1 cellular context compared by ENCODE assay signal in genomic region chr20:50645253-50646068, GRCh38.
TF ChIP-seq lines count a peak whose summit lies in the region.

No MANE protein-coding gene starts in this region.

TF ChIP-seq in A549, 52 proteins besides CTCF, POLR2A, EP300 and RAD21 (continued from another document):
- no peak for TF ChIP-seq REST (IDR thresholded peaks at IDR 0.05)
- TF ChIP-seq USF2 (IDR thresholded peaks at IDR 0.05) = peak; percentile 85
- TF ChIP-seq MAX (IDR thresholded peaks at IDR 0.05) = peak; percentile 99
- TF ChIP-seq SMC3 (IDR thresholded peaks at IDR 0.05) = peak; percentile 27; the same call in 1 of the 3 replicates
- TF ChIP-seq CHD4 (IDR thresholded peaks at IDR 0.05; ENCODE audit: borderline replicate concordance) = no peak
- no peak for TF ChIP-seq ESRRA (IDR thresholded peaks at IDR 0.05; ENCODE audit: borderline replicate concordance, low read length)
- TF ChIP-seq HEYL (CRISPR knock-in tag; IDR thresholded peaks at IDR 0.05) = no peak
- TF ChIP-seq CEBPB (IDR thresholded peaks at IDR 0.05) = peak in 1 of 2 experiments; percentile 71; a peak in 2 of 4 replicates
- TF ChIP-seq HES2 (IDR thresholded peaks at IDR 0.05) = no peak
- peak; percentile 71; the same call in 1 of the 2 replicates for TF ChIP-seq PBX3 (IDR thresholded peaks at IDR 0.05)
- TF ChIP-seq ZSCAN20 (CRISPR knock-in tag; IDR thresholded peaks at IDR 0.05) = no peak
- peak; percentile 85 for TF ChIP-seq NPAS2 (CRISPR knock-in tag; IDR thresholded peaks at IDR 0.05; ENCODE audit: borderline replicate concordance)
- no peak for TF ChIP-seq FOSB (CRISPR knock-in tag; IDR thresholded peaks at IDR 0.05)
- TF ChIP-seq POLR2AphosphoS2 (conservative IDR thresholded peaks at IDR 0.05; ENCODE audit: low read length) = no peak
- TF ChIP-seq MAFK (IDR thresholded peaks at IDR 0.05; ENCODE audit: partially characterized antibody) = peak; percentile 98
- TF ChIP-seq GATA3 (IDR thresholded peaks at IDR 0.05; ENCODE audit: borderline replicate concordance) = peak; percentile 93
- TF ChIP-seq KDM5A (IDR thresholded peaks at IDR 0.05) = no peak
- no peak for TF ChIP-seq RNF2 (IDR thresholded peaks at IDR 0.05; ENCODE audit: borderline replicate concordance, low read depth)
- TF ChIP-seq BCL3 (IDR thresholded peaks at IDR 0.05) = 0 out of 3 replicates have a peak, but pooled peaks have one; percentile 22
- no peak for TF ChIP-seq FOXS1 (CRISPR knock-in tag; IDR thresholded peaks at IDR 0.05)
- TF ChIP-seq JUN (IDR thresholded peaks at IDR 0.05) = peak; percentile 81 to 90; a peak in 4 of 5 replicates
- no peak for TF ChIP-seq RCOR1 (IDR thresholded peaks at IDR 0.05; ENCODE audit: low read depth, low read length)
- TF ChIP-seq ZC3H11A (IDR thresholded peaks at IDR 0.05) = no peak
- TF ChIP-seq HDAC2 (IDR thresholded peaks at IDR 0.05) = no peak
